Comparison of ENCODE assay signal across 26 cellular contexts in genomic region chr3:127026661-127027060, GRCh38.
"Had no signal": no experiment of that assay in that cellular context is flagged by ENCODE, and none has a peak within 500 bp of the region (broad histone marks: within the 10 kb centered on the region; RNA-seq: fewer than 3 reads in every experiment).

No MANE protein-coding gene starts in this region.

- ATAC-seq: esophagus mucosa; gastrocnemius medialis; heart right ventricle; left cardiac atrium; naive thymus-derived CD4-positive, alpha-beta T cell; right lobe of liver had no signal

- H3K36me3 ChIP-seq: neutrophil, right lobe of liver had no signal

- H3K27me3 ChIP-seq: gastrocnemius medialis, heart right ventricle, left lung, neutrophil, right lobe of liver, stomach, thyroid gland, vagina had no signal

- H3K4me3 Mint-ChIP-seq: endodermal cell; naive thymus-derived CD4-positive, alpha-beta T cell; nephron had no signal

- H3K9me3 ChIP-seq: gastrocnemius medialis, heart right ventricle, left lung, neutrophil, right lobe of liver, stomach, thyroid gland, vagina had no signal

- H2AFZ ChIP-seq: parathyroid adenoma had no signal

- H3K4me1 Mint-ChIP-seq: endodermal cell, nephron had no signal

- H3K79me2 ChIP-seq: parathyroid adenoma had no signal

- H3K27ac ChIP-seq: epithelial cell of prostate, gastrocnemius medialis, heart right ventricle, left lung, neutrophil, parathyroid adenoma, right lobe of liver, stomach, thyroid gland, vagina had no signal

- H3K9me3 Mint-ChIP-seq: endodermal cell; naive thymus-derived CD4-positive, alpha-beta T cell; nephron had no signal

- H3K9ac ChIP-seq: parathyroid adenoma had no signal

- DNase-seq: effector CD8-positive, alpha-beta T cell; endodermal cell; foreskin fibroblast; gastrocnemius medialis; heart right ventricle; hippocampal formation; left cardiac atrium; mesendoderm; midbrain; naive thymus-derived CD4-positive, alpha-beta T cell; right lobe of liver; stimulated activated CD4-positive, alpha-beta T cell treated with anti-CD3 and anti-CD28 coated beads, Interleukin-15, amount 100 ng/mL, for 24 hours; stimulated activated CD4-positive, alpha-beta T cell treated with anti-CD3 and anti-CD28 coated beads, Interleukin-2, amount 100 ng/mL, for 48 hours; stimulated activated CD8-positive, alpha-beta memory T cell treated with anti-CD3 and anti-CD28 coated beads, Interleukin-4, amount 100 ng/mL, for 48 hours; stimulated activated naive CD4-positive, alpha-beta T cell; stomach; thyroid gland; trophoblast cell had no signal

- H3K27me3 Mint-ChIP-seq: naive thymus-derived CD4-positive, alpha-beta T cell; progenitor cell of endocrine pancreas had no signal

- H3K4me3 ChIP-seq: gastrocnemius medialis, heart right ventricle, left lung, right lobe of liver, stomach, thyroid gland, vagina had no signal

- H3K4me1 ChIP-seq: gastrocnemius medialis, left lung, parathyroid adenoma, right lobe of liver, stomach, thyroid gland, vagina had no signal

- H3K27ac Mint-ChIP-seq: endodermal cell, nephron, progenitor cell of endocrine pancreas had no signal
